8 cellular contexts compared by ENCODE assay signal in the genomic region with DNA sequence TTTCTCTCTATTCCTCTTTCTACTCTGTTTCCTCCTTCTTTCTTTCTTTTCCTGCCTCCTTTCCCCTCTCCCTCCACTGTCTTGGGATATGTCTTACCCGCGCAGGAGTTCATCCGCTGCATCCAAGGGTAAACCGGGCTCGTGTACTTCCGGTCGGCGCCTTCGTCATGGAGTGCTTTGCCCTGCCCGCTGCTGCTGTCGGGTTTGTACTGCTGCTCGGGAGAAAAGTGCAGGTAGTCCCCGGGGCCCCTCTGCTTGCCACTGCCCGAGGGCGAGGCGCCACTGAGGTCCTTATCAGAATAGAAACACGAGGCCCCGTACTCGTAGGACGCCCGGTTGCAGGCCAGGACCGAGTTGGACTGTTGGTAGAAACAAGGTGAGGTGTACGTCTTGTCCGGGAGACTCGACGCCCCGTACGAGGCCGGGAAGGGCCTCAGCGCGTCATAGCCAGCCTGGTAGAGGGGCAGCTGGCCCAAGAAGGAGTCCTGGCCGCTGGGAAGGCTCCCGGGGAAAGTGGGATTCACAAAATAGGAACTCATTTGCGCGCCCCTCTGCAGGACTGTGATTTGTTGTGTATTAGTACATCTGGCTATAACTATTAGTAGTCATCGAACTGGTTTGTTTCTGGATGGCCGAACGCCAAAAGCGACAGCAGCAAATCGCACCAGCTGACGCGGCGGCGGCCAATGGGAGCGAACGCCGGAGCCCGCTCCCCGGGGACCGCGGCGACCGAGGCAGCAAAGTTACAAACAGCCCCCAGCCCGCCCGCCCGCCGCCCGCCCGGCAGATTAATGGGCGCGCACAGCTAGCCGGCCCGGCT. TPM values are rescaled to one million over a fixed set of nuclear protein-coding genes. Genes with fewer than 3 reads are reported as not detected.
DNase-seq lines count a peak whose midpoint lies in the region; ATAC-seq and TF ChIP-seq lines count a peak whose summit lies in the region.

A gene (minus strand): TSS at position 564 of the 820 bp plus-strand sequence. CDS start 25 bp downstream, at position 539.

- H3K4me3 ChIP-seq in WERI-Rb-1 (ENCODE audit: low read depth, low read length) (no peak within 1 kb of the TSS), testis (peak within 1 kb of the TSS in 1 of 2 donors; percentile 0)

- peaks cover 4% of the 10 kb centered on the region for H3K4me1 ChIP-seq in testis

- H3K9me3 ChIP-seq in WERI-Rb-1 (ENCODE audit: severe bottlenecking) (no peaks in the 10 kb centered on the region), testis (no peaks in the 10 kb centered on the region)

- DNase-seq in activated CD4-positive, CD25-positive, alpha-beta regulatory T cell treated with anti-CD3 and anti-CD28 coated beads, Interleukin-2, amount 50 U/mL, for 72 hours = peak; percentile 34
- DNase-seq in WERI-Rb-1 = peak; percentile 5
- DNase-seq in left kidney (ENCODE audit: low read depth, low spot score) = peak; percentile 80
- peak; percentile 32 for DNase-seq in testis
- no peak for DNase-seq in occipital lobe (lab: John Stamatoyannopoulos, UW)

- TF ChIP-seq POLR2A in testis (IDR thresholded peaks at IDR 0.05) = no peak

- intact Hi-C loops in testis (cut with DNase I; ENCODE audit: low total_unique reads) = no loop called here

- TF ChIP-seq CTCF in WERI-Rb-1 (IDR thresholded peaks at IDR 0.05; ENCODE audit: low read depth, low read length) (no peak), testis (IDR thresholded peaks at IDR 0.05) (no peak)

- peaks cover 59% of the 10 kb centered on the region for H3K27me3 ChIP-seq in WERI-Rb-1 (ENCODE audit: insufficient read depth, low read depth, severe bottlenecking)
- no peaks in the 10 kb centered on the region for H3K27me3 ChIP-seq in testis

- no peak within 1 kb of the TSS for H3K27ac ChIP-seq in WERI-Rb-1
- H3K27ac ChIP-seq in testis = no peak within 1 kb of the TSS

- H3K36me3 ChIP-seq in WERI-Rb-1 (no peaks in the 10 kb centered on the region), testis (ENCODE audit: low read depth, missing control alignments) (no peaks in the 10 kb centered on the region)

- 8% methylated on average over 34 to 56 of the region's 63 CpGs for WGBS in testis, 2 donors

- no peak for ATAC-seq in activated CD4-positive, CD25-positive, alpha-beta regulatory T cell treated with anti-CD3 and anti-CD28 coated beads, Interleukin-2, amount 50 U/mL, for 24 hours
- ATAC-seq in GM21825 (IDR thresholded peaks at IDR 0.05; ENCODE audit: unreplicated experiment) (no peak), HG03342 (IDR thresholded peaks at IDR 0.05; ENCODE audit: unreplicated experiment) (no peak)

RNA-seq across cellular contexts. Expression of the gene that starts here (rescaled TPM):
- total RNA-seq in testis = not detected
- 0.37 TPM for polyA plus RNA-seq in testis (ENCODE audit: insufficient read depth, low read depth, low replicate concordance)
- total RNA-seq in occipital lobe = not detected

Comparison
In these comparisons a context has a peak if more than half of its experiments do, and no peak if none do; other contexts are left out.
1. Peak in DNase-seq in testis; RNA of the gene not detected or under 1 TPM.